ENCODE assay signal across 1 cellular context in the genomic region with DNA sequence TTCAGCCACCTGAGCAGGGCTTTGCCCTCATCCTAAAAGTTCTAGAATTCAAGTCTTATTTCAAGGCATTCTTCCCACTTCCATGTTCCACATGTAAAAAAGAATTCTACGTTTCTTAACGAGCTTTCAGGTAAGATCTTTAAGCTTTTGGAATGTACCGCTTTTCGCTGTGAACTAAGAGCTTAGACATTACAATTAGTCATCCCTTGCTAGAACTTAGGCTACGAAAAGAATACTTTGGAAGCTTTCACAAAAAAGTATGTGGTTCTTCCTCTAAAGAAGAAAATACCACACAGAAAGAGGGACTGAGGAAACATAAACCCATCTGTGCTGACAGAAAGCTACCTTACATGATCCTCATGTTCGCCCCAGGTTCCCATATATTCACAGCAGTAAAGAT.
A peak's percentile ranks its signal among the peaks of the same experiment; 100 is the strongest.
TF ChIP-seq lines count a peak whose summit lies in the region.

No MANE protein-coding gene starts in this region.

TF ChIP-seq in K562, 482 proteins besides CTCF, POLR2A, EP300 and RAD21:
- TF ChIP-seq ZKSCAN3 (CRISPR knock-in tag; IDR thresholded peaks at IDR 0.05) (0 out of 2 replicates have a peak, but pooled peaks have one; percentile 25), TCF3 (CRISPR knock-in tag; IDR thresholded peaks at IDR 0.05) (0 out of 2 replicates have a peak, but pooled peaks have one; percentile 24), NONO (IDR thresholded peaks at IDR 0.05; ENCODE audit: low read depth in 2 of 2, low read length in 1 of 2) (no peak)
